ENCODE assay signal across 1 cellular context in the genomic region with DNA sequence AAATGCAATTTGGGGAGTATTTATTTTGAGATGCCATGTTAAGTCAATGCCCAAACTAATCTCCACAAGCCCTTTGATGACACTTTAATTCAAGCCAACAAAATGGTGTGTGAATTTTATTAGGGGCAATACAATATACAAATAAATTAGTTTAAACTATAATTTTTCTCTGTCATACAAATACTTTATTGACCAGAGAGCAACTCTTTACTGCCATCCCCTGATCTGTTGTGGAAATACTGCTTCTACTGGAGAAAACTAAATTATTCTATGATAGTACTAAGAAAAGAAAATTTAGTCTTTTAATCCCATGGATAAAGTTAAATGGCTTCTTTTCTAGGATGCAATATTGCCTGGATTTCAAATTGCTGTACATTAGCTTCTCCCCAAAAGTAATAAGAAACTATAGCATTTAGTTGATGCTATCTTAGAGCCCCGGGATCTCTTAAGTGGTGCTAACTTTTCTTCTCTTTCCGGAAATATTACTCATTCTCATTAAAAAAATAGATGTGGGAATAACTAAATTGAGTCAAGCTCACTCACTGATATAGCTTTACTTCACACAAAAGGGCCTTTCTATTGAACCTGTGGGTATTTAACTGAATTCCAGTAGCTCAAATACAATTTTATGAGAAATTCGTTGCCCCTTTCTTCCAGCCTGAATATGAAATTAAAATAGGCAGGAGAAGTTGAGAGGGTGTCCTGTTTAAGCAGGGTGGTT.
TF ChIP-seq lines count a peak whose summit lies in the region.

No MANE protein-coding gene starts in this region.

TF ChIP-seq in K562, 482 proteins besides CTCF, POLR2A, EP300 and RAD21 (continued from another document):
- TF ChIP-seq, protein P1, sequence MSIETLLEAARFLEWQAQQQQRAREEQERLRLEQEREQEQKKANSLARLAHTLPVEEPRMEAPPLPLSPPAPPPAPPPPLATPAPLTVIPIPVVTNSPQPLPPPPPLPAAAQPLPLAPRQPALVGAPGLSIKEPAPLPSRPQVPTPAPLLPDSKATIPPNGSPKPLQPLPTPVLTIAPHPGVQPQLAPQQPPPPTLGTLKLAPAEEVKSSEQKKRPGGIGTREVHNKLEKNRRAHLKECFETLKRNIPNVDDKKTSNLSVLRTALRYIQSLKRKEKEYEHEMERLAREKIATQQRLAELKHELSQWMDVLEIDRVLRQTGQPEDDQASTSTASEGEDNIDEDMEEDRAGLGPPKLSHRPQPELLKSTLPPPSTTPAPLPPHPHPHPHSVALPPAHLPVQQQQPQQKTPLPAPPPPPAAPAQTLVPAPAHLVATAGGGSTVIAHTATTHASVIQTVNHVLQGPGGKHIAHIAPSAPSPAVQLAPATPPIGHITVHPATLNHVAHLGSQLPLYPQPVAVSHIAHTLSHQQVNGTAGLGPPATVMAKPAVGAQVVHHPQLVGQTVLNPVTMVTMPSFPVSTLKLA (conservative IDR thresholded peaks at IDR 0.05): no peak
- TF ChIP-seq NCOA1 (IDR thresholded peaks at IDR 0.05; ENCODE audit: low read depth) (no peak), RFX7 (CRISPR knock-in tag; IDR thresholded peaks at IDR 0.05) (no peak), ZNF197 (CRISPR knock-in tag; IDR thresholded peaks at IDR 0.05; ENCODE audit: low read depth) (no peak)
TF ChIP-seq in K562: peak in this region for 0.
